Comparison of ENCODE assay signal across 8 cellular contexts in the genomic region with DNA sequence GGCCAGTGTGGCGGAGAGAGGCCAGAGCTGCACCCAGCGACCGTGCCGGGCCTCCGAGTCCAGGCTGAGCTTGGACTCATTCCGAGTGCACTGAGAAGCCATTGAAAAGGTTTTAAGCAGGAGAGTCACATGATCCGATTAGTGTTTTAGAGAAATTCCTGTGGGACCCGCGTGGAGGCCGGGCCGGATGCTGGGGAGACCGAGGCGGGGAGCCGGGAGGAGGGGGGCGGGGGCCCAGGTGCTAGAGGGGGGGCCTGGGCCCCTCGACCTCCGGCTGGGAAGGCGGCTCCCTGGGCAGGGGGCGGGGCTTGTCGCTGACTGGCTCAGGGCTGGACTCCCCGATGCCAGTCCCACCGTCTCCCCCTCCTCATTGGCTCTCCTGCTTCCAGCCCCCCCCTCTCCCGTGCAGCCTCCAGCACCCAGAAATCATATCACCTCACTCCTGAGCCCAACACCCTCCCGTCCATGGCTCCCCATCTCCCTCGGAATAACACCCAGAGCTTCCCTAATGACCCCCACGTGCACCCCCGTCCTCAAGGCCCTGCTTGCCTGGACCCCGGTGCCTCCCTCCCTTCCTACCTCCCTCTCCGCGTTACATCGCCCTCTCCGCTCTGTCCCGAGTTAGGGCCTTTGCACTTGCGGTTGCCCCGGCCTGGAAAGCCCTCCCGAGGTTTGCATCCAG. TPM values are rescaled to one million over a fixed set of nuclear protein-coding genes. Genes with fewer than 3 reads are reported as not detected.
DNase-seq lines count a peak whose midpoint lies in the region; ATAC-seq, FAIRE-seq and TF ChIP-seq lines count a peak whose summit lies in the region.

No MANE protein-coding gene starts in this region.

- H3K36me3 ChIP-seq in body of pancreas (replicated peaks in 1 of 2; ENCODE audit: insufficient read depth in 1 of 2, low read depth in 2 of 2) (no peaks in the 10 kb centered on the region), iPS DF 6.9 (ENCODE audit: control insufficient read depth, insufficient read depth, low read length) (no peaks in the 10 kb centered on the region)

- DNase-seq in A549 (ENCODE audit: low read depth in 1 of 2, low spot score in 1 of 2) (peak in 1 of 2 experiments; percentile 61), H54 (ENCODE audit: insufficient read length, low spot score) (peak; percentile 97), body of pancreas (peak; percentile 68 to 83 (median 81)), iPS DF 6.9 (ENCODE audit: low read depth, low spot score) (no peak), sciatic nerve (ENCODE audit: low spot score) (peak; percentile 91), foreskin keratinocyte (no peak)

- no peak for FAIRE-seq in A549 (lab: Jason Lieb, UNC)
- FAIRE-seq in H54 (lab: Jason Lieb, UNC) = no peak

- peak overlapping the region; percentile 79 for H3K4me2 ChIP-seq in A549

- H3K27me3 ChIP-seq in body of pancreas = no peaks in the 10 kb centered on the region
- H3K27me3 ChIP-seq in iPS DF 6.9 (ENCODE audit: control insufficient read depth, insufficient read depth, low read length) = no peaks in the 10 kb centered on the region
- H3K27me3 ChIP-seq in foreskin keratinocyte = no peaks in the 10 kb centered on the region

- intact Hi-C loops in body of pancreas (cut with DNase I) = no loop called here
- intact Hi-C loops in sciatic nerve (cut with DNase I) = loop anchor here (10.0 kb wide), 1 partner anchor 71 kb away; no protein-coding TSS in a partner anchor

- H3K27ac ChIP-seq in A549 (peak overlapping the region; percentile 57 to 73), body of pancreas (peak overlapping the region; percentile 22 to 82 (median 70)), iPS DF 6.9 (ENCODE audit: low read length) (no peak overlapping the region), foreskin keratinocyte (no peak overlapping the region)

- TF ChIP-seq RAD21 in A549 (conservative IDR thresholded peaks at IDR 0.05 in 1 of 2, IDR thresholded peaks at IDR 0.05 in 1 of 2) = no peak

- ATAC-seq in A549 = peak; percentile 22 to 68; a peak in 4 of 6 replicates
- peak; percentile 60 for ATAC-seq in body of pancreas
- peak; percentile 83 for ATAC-seq in sciatic nerve
- no peak for ATAC-seq in foreskin keratinocyte
- no peak for ATAC-seq in GM18520 (IDR thresholded peaks at IDR 0.05; ENCODE audit: unreplicated experiment)

- CTCF ChIA-PET in A549 (lab: Yijun Ruan, JAX) = interaction anchor here (0.6 to 3.7 kb wide), 8 partner anchors 10 to 82 kb away, joined by 3 to 17 read pairs (median 7); a partner anchor contains a TSS

- POLR2A ChIA-PET in A549 (lab: Yijun Ruan, JAX) = interaction anchor here (0.5 to 2.2 kb wide), 6 partner anchors 13 to 109 kb away, joined by 3 to 7 read pairs (median 4); a partner anchor contains a TSS

- TF ChIP-seq EP300 in A549 (IDR thresholded peaks at IDR 0.05) = no peak

- peak overlapping the region; percentile 9; the same call in 2 of the 3 replicates for H3K4me3 ChIP-seq in A549
- H3K4me3 ChIP-seq in body of pancreas = no peak overlapping the region
- peak overlapping the region; percentile 50; the same call in 1 of the 2 replicates for H3K4me3 ChIP-seq in iPS DF 6.9 (ENCODE audit: low read length)

- WGBS in A549 (ENCODE audit: missing lambda C conversion rate) = 43% methylated on average over 36 of the region's 36 CpGs
- 8 to 10% methylated on average over 23 to 36 of the region's 36 CpGs for WGBS in body of pancreas, 2 donors
- no CpG with 5 or more reads among the region's 36 CpGs for WGBS in iPS DF 6.9 (ENCODE audit: insufficient coverage, insufficient read length)

- H3K4me1 ChIP-seq in A549 = peaks cover 34% of the 10 kb centered on the region
- peaks cover 40% of the 10 kb centered on the region for H3K4me1 ChIP-seq in body of pancreas
- H3K4me1 ChIP-seq in iPS DF 6.9 (ENCODE audit: control insufficient read depth, insufficient read depth, low read length) = 0 out of 2 replicates have a peak, but pooled peaks cover 4% of the 10 kb centered on the region
- H3K4me1 ChIP-seq in foreskin keratinocyte = peaks cover 4% of the 10 kb centered on the region

- TF ChIP-seq POLR2A in A549 (IDR thresholded peaks at IDR 0.05; ENCODE audit: low read length) (no peak), H54 (IDR thresholded peaks at IDR 0.05; ENCODE audit: low read depth, low read length) (0 out of 2 replicates have a peak, but pooled peaks have one; percentile 22), body of pancreas (IDR thresholded peaks at IDR 0.05) (peak in 2 of 3 donors; percentile 14 to 37)

- TF ChIP-seq CTCF in A549 (IDR thresholded peaks at IDR 0.05) (no peak), body of pancreas (IDR thresholded peaks at IDR 0.05) (no peak), foreskin keratinocyte (conservative IDR thresholded peaks at IDR 0.05) (no peak)

- H3K9me3 ChIP-seq in A549 = no peaks in the 10 kb centered on the region
- no peaks in the 10 kb centered on the region for H3K9me3 ChIP-seq in body of pancreas
- no peaks in the 10 kb centered on the region for H3K9me3 ChIP-seq in iPS DF 6.9 (ENCODE audit: control insufficient read depth, insufficient read depth, low read length)

TF ChIP-seq in A549, 52 proteins besides CTCF, POLR2A, EP300 and RAD21 (continues in another document):
- TF ChIP-seq ZSCAN20 (CRISPR knock-in tag; IDR thresholded peaks at IDR 0.05) (no peak), HDAC2 (IDR thresholded peaks at IDR 0.05) (no peak), NPAS2 (CRISPR knock-in tag; IDR thresholded peaks at IDR 0.05; ENCODE audit: borderline replicate concordance) (no peak), NR3C1 (IDR thresholded peaks at IDR 0.05) (no peak), JUN (IDR thresholded peaks at IDR 0.05) (no peak), FOSB (CRISPR knock-in tag; IDR thresholded peaks at IDR 0.05) (no peak), CHD4 (IDR thresholded peaks at IDR 0.05; ENCODE audit: borderline replicate concordance) (no peak)

TF ChIP-seq in PFSK-1, 5 proteins besides CTCF, POLR2A, EP300 and RAD21 (continues in another document):
- TF ChIP-seq SIN3A (IDR thresholded peaks at IDR 0.05; ENCODE audit: borderline replicate concordance, insufficient read depth, low read length) = 0 out of 2 replicates have a peak, but pooled peaks have one; percentile 9
- peak; percentile 45; the same call in 1 of the 2 replicates for TF ChIP-seq TAF1 (IDR thresholded peaks at IDR 0.05; ENCODE audit: borderline replicate concordance, insufficient read depth, low read length)
- TF ChIP-seq FOXP2 (optimal IDR thresholded peaks at IDR 0.05; ENCODE audit: borderline replicate concordance, extremely low read depth, extremely low read length, insufficient read depth) = no peak

RNA-seq across cellular contexts. Expression of a gene that starts 5.2 kb away (rescaled TPM):
- 4.2 and 6.5 TPM in 2 replicates for polyA plus RNA-seq in A549 (2011; rRNA removed)
- 12.2 and 16.1 TPM in 2 replicates for polyA plus RNA-seq in A549 (2012; cell fraction: cytosol; rRNA removed)
- 45.5 and 51.1 TPM in 2 replicates for polyA plus RNA-seq in A549 (2012; cell fraction: nucleus; rRNA removed)
- polyA plus RNA-seq in A549 (2017; fragmentation: RNase III; extraction: RNeasy Plus Mini Kit Qiagen cat#74134 plus additional on column Dnase treatment) = 16.2 to 17.0 TPM (median 16.2 TPM) in 3 replicates
- 11.4 and 12.8 TPM in 2 replicates for polyA minus RNA-seq in A549 (2011; rRNA and poly(A)+ RNA removed)
- polyA plus RNA-seq in PFSK-1 (2012; ENCODE audit: insufficient read length, low read depth) = 81.3 TPM
- total RNA-seq in body of pancreas = 1 to 10 TPM; 3.3 to 6.2 TPM
- total RNA-seq in sciatic nerve = 14.3 TPM
- 5.3 and 6.1 TPM in 2 replicates for total RNA-seq in foreskin keratinocyte
- polyA plus RNA-seq in foreskin keratinocyte = 7.6 and 8.4 TPM in 2 replicates

RNA-seq across cellular contexts. Expression of a gene that starts 13.5 kb away (rescaled TPM):
- polyA plus RNA-seq in A549 (2011; rRNA removed) (10.3 and 10.4 TPM in 2 replicates), A549 (2017; fragmentation: RNase III; extraction: RNeasy Plus Mini Kit Qiagen cat#74134 plus additional on column Dnase treatment) (15.7 to 18.0 TPM (median 16.9 TPM) in 3 replicates), foreskin keratinocyte (8.1 and 8.6 TPM in 2 replicates)
- polyA plus RNA-seq in A549 (2012; cell fraction: cytosol; rRNA removed) = 11.8 and 16.0 TPM in 2 replicates
- 20.4 and 23.1 TPM in 2 replicates for polyA plus RNA-seq in A549 (2012; cell fraction: nucleus; rRNA removed)
- 7.9 and 10.2 TPM in 2 replicates for polyA minus RNA-seq in A549 (2011; rRNA and poly(A)+ RNA removed)
- polyA plus RNA-seq in PFSK-1 (2012; ENCODE audit: insufficient read length, low read depth) = 18.3 TPM
- total RNA-seq in body of pancreas (10 to 100 TPM in 1 of 2 donors, 1 to 10 TPM in 1; 5.7 to 13.5 TPM), sciatic nerve (11.7 TPM), foreskin keratinocyte (6.3 and 7.3 TPM in 2 replicates)

RNA-seq across cellular contexts. Expression of a gene that starts 14.3 kb away (rescaled TPM):
- polyA plus RNA-seq in A549 (2011; rRNA removed) (5.0 and 6.4 TPM in 2 replicates), A549 (2017; fragmentation: RNase III; extraction: RNeasy Plus Mini Kit Qiagen cat#74134 plus additional on column Dnase treatment) (9.3 to 9.7 TPM (median 9.7 TPM) in 3 replicates), foreskin keratinocyte (15.8 and 18.7 TPM in 2 replicates)
- 13.9 and 21.7 TPM in 2 replicates for polyA plus RNA-seq in A549 (2012; cell fraction: cytosol; rRNA removed)
- polyA plus RNA-seq in A549 (2012; cell fraction: nucleus; rRNA removed) = 13.3 and 22.6 TPM in 2 replicates
- 2.1 and 2.5 TPM in 2 replicates for polyA minus RNA-seq in A549 (2011; rRNA and poly(A)+ RNA removed)
- 27.2 TPM for polyA plus RNA-seq in PFSK-1 (2012; ENCODE audit: insufficient read length, low read depth)
- total RNA-seq in body of pancreas (10 to 100 TPM; 29.7 to 45.4 TPM), sciatic nerve (18.9 TPM), foreskin keratinocyte (10.7 and 12.7 TPM in 2 replicates)

RNA-seq across cellular contexts. Expression of a gene that starts 19.6 kb away (rescaled TPM):
- 2.1 and 2.2 TPM in 2 replicates for polyA plus RNA-seq in A549 (2011; rRNA removed)
- 6.3 and 10.9 TPM in 2 replicates for polyA plus RNA-seq in A549 (2012; cell fraction: cytosol; rRNA removed)
- polyA plus RNA-seq in A549 (2012; cell fraction: nucleus; rRNA removed) = 13.0 and 22.4 TPM in 2 replicates
- 7.1 to 7.9 TPM (median 7.8 TPM) in 3 replicates for polyA plus RNA-seq in A549 (2017; fragmentation: RNase III; extraction: RNeasy Plus Mini Kit Qiagen cat#74134 plus additional on column Dnase treatment)
- polyA minus RNA-seq in A549 (2011; rRNA and poly(A)+ RNA removed) = 2.1 and 2.5 TPM in 2 replicates
- polyA plus RNA-seq in PFSK-1 (2012; ENCODE audit: insufficient read length, low read depth) = 18.1 TPM
- total RNA-seq in body of pancreas = 10 to 100 TPM in 1 of 2 donors, 1 to 10 TPM in 1; 6.5 to 14.8 TPM
- 15.9 TPM for total RNA-seq in sciatic nerve
- 2.7 and 3.4 TPM in 2 replicates for total RNA-seq in foreskin keratinocyte
- polyA plus RNA-seq in foreskin keratinocyte = 6.0 and 6.4 TPM in 2 replicates

RNA-seq across cellular contexts. Expression of a gene that starts 38.6 kb away (rescaled TPM):
- polyA plus RNA-seq in A549 (2011; rRNA removed) (3.5 and 4.1 TPM in 2 replicates), A549 (2017; fragmentation: RNase III; extraction: RNeasy Plus Mini Kit Qiagen cat#74134 plus additional on column Dnase treatment) (6.0 to 7.1 TPM (median 6.6 TPM) in 3 replicates), foreskin keratinocyte (4.1 and 4.7 TPM in 2 replicates)
- polyA plus RNA-seq in A549 (2012; cell fraction: cytosol; rRNA removed) = 5.1 and 7.2 TPM in 2 replicates
- 12.3 and 14.7 TPM in 2 replicates for polyA plus RNA-seq in A549 (2012; cell fraction: nucleus; rRNA removed)
- polyA minus RNA-seq in A549 (2011; rRNA and poly(A)+ RNA removed) = 5.4 and 5.5 TPM in 2 replicates
- 17.3 TPM for polyA plus RNA-seq in PFSK-1 (2012; ENCODE audit: insufficient read length, low read depth)
- total RNA-seq in body of pancreas (1 to 10 TPM; 6.9 to 9.6 TPM), sciatic nerve (4.0 TPM), foreskin keratinocyte (3.3 and 3.9 TPM in 2 replicates)

Comparison
In these comparisons a context has a peak if more than half of its experiments do, and no peak if none do; other contexts are left out.
1. ATAC-seq: peak in A549 (2 of 2), body of pancreas (single experiment) and sciatic nerve (single experiment); none in foreskin keratinocyte (single experiment) and GM18520 (single experiment).
2. DNase-seq: peak in H54 (single experiment), body of pancreas (4 of 4) and sciatic nerve (single experiment); none in iPS DF 6.9 (single experiment) and foreskin keratinocyte (0 of 2).
3. H3K27ac ChIP-seq: peak in A549 (2 of 2) and body of pancreas (4 of 4); none in iPS DF 6.9 (single experiment) and foreskin keratinocyte (single experiment).
4. H3K4me3 ChIP-seq: peak in A549 (single experiment) and iPS DF 6.9 (single experiment); none in body of pancreas (0 of 2).